Comparison of ENCODE assay signal across 8 cellular contexts in the genomic region with DNA sequence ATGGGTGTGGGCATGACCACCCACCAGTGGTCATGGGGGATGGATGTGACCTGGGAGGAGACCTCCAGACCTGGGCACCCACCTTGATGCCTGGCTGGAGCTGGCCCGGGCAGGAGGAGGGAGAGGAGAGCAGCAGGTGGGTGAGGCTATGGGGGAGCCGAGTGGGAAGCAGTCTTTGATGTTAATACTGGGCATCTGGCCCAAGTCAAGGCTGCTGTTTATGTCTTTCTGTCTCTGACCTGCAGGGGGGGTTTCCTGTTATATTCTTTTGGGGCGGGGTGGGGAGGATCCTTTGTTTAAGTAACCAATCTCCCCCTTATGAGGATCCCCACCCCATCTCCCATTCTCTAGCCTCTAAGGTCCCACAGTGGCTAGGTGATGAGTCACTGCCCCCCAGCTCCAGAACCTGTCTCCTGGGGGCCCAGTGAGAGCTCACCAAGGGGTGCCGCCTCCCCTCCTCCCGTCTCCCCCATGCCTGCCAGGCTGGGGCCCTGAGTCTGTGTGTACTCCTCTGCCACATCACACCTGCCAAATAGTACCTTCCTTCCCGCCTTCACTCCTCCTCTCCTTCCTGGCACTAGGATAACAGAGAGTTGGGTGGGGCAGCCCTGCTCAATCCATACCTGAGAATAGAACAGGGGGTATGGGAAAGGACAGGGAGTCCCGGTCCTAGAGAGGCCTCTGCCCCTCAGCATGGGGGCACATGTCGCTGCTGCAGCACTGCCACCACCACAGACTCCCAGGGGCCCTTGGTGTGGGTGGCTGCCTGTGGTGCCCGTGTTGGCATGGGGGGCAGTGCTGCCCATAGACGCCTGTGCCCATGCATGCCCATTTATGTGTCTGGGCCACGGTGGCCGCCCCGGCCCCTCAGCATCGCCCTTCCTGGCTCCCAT.
DNase-seq lines count a peak whose midpoint lies in the region; ATAC-seq and TF ChIP-seq lines count a peak whose summit lies in the region.

No MANE protein-coding gene starts in this region.

- no peaks in the 10 kb centered on the region for H3K9me3 Mint-ChIP-seq in activated T-cell treated with anti-CD3 and anti-CD28 coated beads, Interleukin-2, amount 50 U/mL, for 24 hours

- H3K27me3 Mint-ChIP-seq in activated T-cell treated with anti-CD3 and anti-CD28 coated beads, Interleukin-2, amount 50 U/mL, for 24 hours: no peaks in the 10 kb centered on the region

- peak; percentile 40 to 71 for DNase-seq in NCI-H524 (lab: John Stamatoyannopoulos, UW)
- no peak for DNase-seq in NCI-H524 treated with DMSO at 0.1 percent for 48 hours (lab: John Stamatoyannopoulos, UW)
- DNase-seq in NCI-H2029 treated with DMSO at 0.1 percent for 48 hours (lab: John Stamatoyannopoulos, UW): peak; percentile 66
- DNase-seq in activated T-cell treated with anti-CD3 and anti-CD28 coated beads, Interleukin-2, amount 50 U/mL, for 24 hours: peak; percentile 62
- DNase-seq in fibroblast of pulmonary artery (ENCODE audit: low read depth): peak; percentile 48
- peak; percentile 24 for DNase-seq in retina
- no peak for DNase-seq in OCI-M2 (lab: John Stamatoyannopoulos, UW; ENCODE audit: unreplicated experiment)

- H3K27ac Mint-ChIP-seq in activated T-cell treated with anti-CD3 and anti-CD28 coated beads, Interleukin-2, amount 50 U/mL, for 24 hours: peak overlapping the region; percentile 97

- no peak for ATAC-seq in GM21390 (IDR thresholded peaks at IDR 0.05; ENCODE audit: unreplicated experiment)

- peak; percentile 22 for TF ChIP-seq CTCF in fibroblast of pulmonary artery (IDR thresholded peaks at IDR 0.05; ENCODE audit: low read length, missing control alignments)

- no peak overlapping the region for H3K4me3 ChIP-seq in fibroblast of pulmonary artery (replicated peaks; ENCODE audit: low read depth, low read length)

- peak overlapping the region; percentile 79 for H3K4me3 Mint-ChIP-seq in activated T-cell treated with anti-CD3 and anti-CD28 coated beads, Interleukin-2, amount 50 U/mL, for 24 hours

- H3K36me3 Mint-ChIP-seq in activated T-cell treated with anti-CD3 and anti-CD28 coated beads, Interleukin-2, amount 50 U/mL, for 24 hours (ENCODE audit: low read depth): no peaks in the 10 kb centered on the region

- H3K4me1 Mint-ChIP-seq in activated T-cell treated with anti-CD3 and anti-CD28 coated beads, Interleukin-2, amount 50 U/mL, for 24 hours (ENCODE audit: low read depth): peaks cover 78% of the 10 kb centered on the region

Comparison
In these comparisons a context has a peak if more than half of its experiments do, and no peak if none do; other contexts are left out.
1. DNase-seq: peak in NCI-H524 (2 of 2), NCI-H2029 treated with DMSO at 0.1 percent for 48 hours (single experiment), activated T-cell treated with anti-CD3 and anti-CD28 coated beads, Interleukin-2, amount 50 U/mL, for 24 hours (single experiment), fibroblast of pulmonary artery (single experiment) and retina (single experiment); none in NCI-H524 treated with DMSO at 0.1 percent for 48 hours (single experiment) and OCI-M2 (single experiment).